ENCODE assay signal across 1 cellular context in genomic region chr17:46162871-46163270, GRCh38.
A peak's percentile ranks its signal among the peaks of the same experiment; 100 is the strongest.
TF ChIP-seq lines count a peak whose summit lies in the region.

No MANE protein-coding gene starts in this region.

TF ChIP-seq in HepG2, 621 proteins besides CTCF, POLR2A, EP300 and RAD21:
- TF ChIP-seq REPIN1 (CRISPR knock-in tag; IDR thresholded peaks at IDR 0.05; ENCODE audit: borderline replicate concordance, low read depth) = no peak
- no peak for TF ChIP-seq SKIL (CRISPR knock-in tag; IDR thresholded peaks at IDR 0.05; ENCODE audit: borderline replicate concordance)
- no peak for TF ChIP-seq ATF7 (IDR thresholded peaks at IDR 0.05)
- no peak for TF ChIP-seq ATF7 (CRISPR knock-in tag; IDR thresholded peaks at IDR 0.05)
- TF ChIP-seq ZNF354B (CRISPR knock-in tag; IDR thresholded peaks at IDR 0.05) = 0 out of 2 replicates have a peak, but pooled peaks have one; percentile 44
- TF ChIP-seq DPF2 (CRISPR knock-in tag; IDR thresholded peaks at IDR 0.05; ENCODE audit: borderline replicate concordance, low read depth) = no peak
